Comparison of ENCODE assay signal across 8 cellular contexts in genomic region chr10:62038609-62039190, GRCh38.
DNase-seq lines count a peak whose midpoint lies in the region; ATAC-seq, FAIRE-seq and TF ChIP-seq lines count a peak whose summit lies in the region.

No MANE protein-coding gene starts in this region.

- no peaks in the 10 kb centered on the region for H4K20me1 ChIP-seq in HepG2 (ENCODE audit: insufficient read depth, low read length)

- FAIRE-seq in GM12891 (lab: Jason Lieb, UNC) (peak; percentile 86), HepG2 (lab: Jason Lieb, UNC) (peak; percentile 80)

- peak; percentile 74 for ATAC-seq in HG02885 (IDR thresholded peaks at IDR 0.05; ENCODE audit: poor library complexity, unreplicated experiment)
- ATAC-seq in HepG2: peak; percentile 74

- no peak overlapping the region for H2AFZ ChIP-seq in HepG2 (ENCODE audit: low read length)

- TF ChIP-seq CTCF in choroid plexus epithelial cell (conservative IDR thresholded peaks at IDR 0.05; ENCODE audit: low read depth, low read length): peak; percentile 95
- TF ChIP-seq CTCF in HepG2 (CRISPR knock-in tag; IDR thresholded peaks at IDR 0.05): peak; percentile 84

- in situ Hi-C loops in HepG2 (cut with HindIII; ENCODE audit: extremely low pct_ligation_motif_present, low pct_unique_long_range_greater_than_20kb): no loop called here

- peaks cover 79% of the 10 kb centered on the region for H3K4me1 ChIP-seq in HepG2 (ENCODE audit: insufficient read depth, low read length)

- H3K79me2 ChIP-seq in HepG2 (ENCODE audit: insufficient read depth, low read length): peaks cover 29% of the 10 kb centered on the region

- TF ChIP-seq RAD21 in HepG2 (CRISPR knock-in tag; IDR thresholded peaks at IDR 0.05): peak; percentile 75

- H3K9ac ChIP-seq in HepG2 (ENCODE audit: insufficient read depth, low read depth, low read length): peak overlapping the region; percentile 69

- TF ChIP-seq EP300 in HepG2 (IDR thresholded peaks at IDR 0.05; ENCODE audit: low read depth in 2 of 2, low read length in 2 of 2) (no peak; a peak in 1 of 4 replicates), HepG2 (CRISPR knock-in tag; IDR thresholded peaks at IDR 0.05; ENCODE audit: borderline replicate concordance) (no peak)

- TF ChIP-seq POLR2A in GM12891 (IDR thresholded peaks at IDR 0.05; ENCODE audit: low read depth, low read length) (no peak), HepG2 (IDR thresholded peaks at IDR 0.05; ENCODE audit: insufficient read depth in 1 of 2, low read depth in 2 of 2, low read length in 2 of 2) (no peak)

- H3K4me3 ChIP-seq in choroid plexus epithelial cell (ENCODE audit: low read depth, low read length) (peak overlapping the region; percentile 6), HepG2 (replicated peaks in 1 of 3; ENCODE audit: insufficient read depth in 1 of 3, low read depth in 2 of 3, low read length in 3 of 3) (peak overlapping the region in 2 of 3 experiments; percentile 38 to 42; a peak in 3 of 6 replicates)

- DNase-seq in GM12891 (ENCODE audit: insufficient read length, low spot score) (peak; percentile 20), NCI-H2196 (lab: John Stamatoyannopoulos, UW; ENCODE audit: unreplicated experiment) (peak; percentile 48), choroid plexus epithelial cell (ENCODE audit: low read depth) (peak; percentile 90), HepG2 (ENCODE audit: low spot score) (peak; percentile 78), foreskin melanocyte (no peak)
- peak; percentile 63 for DNase-seq in activated CD4-positive, CD25-positive, alpha-beta regulatory T cell treated with anti-CD3 and anti-CD28 coated beads, Interleukin-2, amount 50 U/mL, for 72 hours
- DNase-seq in stimulated activated CD4-positive, alpha-beta T cell treated with anti-CD3 and anti-CD28 coated beads, Interleukin-4, amount 100 ng/mL, for 24 hours: peak; percentile 80

- POLR2A ChIA-PET in HepG2 (lab: Yijun Ruan, JAX): interaction anchor here (0.6 to 5.4 kb wide), 12 partner anchors 8 to 230 kb away, joined by 3 to 69 read pairs (median 10); partner anchors contain the start of gene RTKN2

- peak overlapping the region; percentile 92 for H3K27ac ChIP-seq in HepG2 (ENCODE audit: extremely low read length, insufficient read depth, low read length)

- intact Hi-C loops in HepG2 (cut with micrococcal nuclease; ENCODE audit: unreplicated experiment): loop anchor here (1.0 to 10.0 kb wide), 6 partner anchors 57 to 284 kb away; partner anchors contain the start of gene RTKN2

- BruUV-seq in HepG2 (replicated peaks; lab: Mats Ljungman, UMichigan): no TSS peak

- no peaks in the 10 kb centered on the region for H3K9me3 ChIP-seq in HepG2 (ENCODE audit: low read length)

- peak overlapping the region; percentile 75 for H3K4me2 ChIP-seq in HepG2 (ENCODE audit: low read depth, low read length)

- H3K36me3 ChIP-seq in HepG2 (replicated peaks in 1 of 2; ENCODE audit: control insufficient read depth in 1 of 2, insufficient read depth in 2 of 2, low read length in 2 of 2): peaks cover 0 to 1% of the 10 kb centered on the region in 2 experiments; a peak in 2 of 5 replicates

- WGBS in HepG2 (ENCODE audit: low lambda C conversion rate): 4% methylated on average over 9 of the region's 9 CpGs

- CTCF ChIA-PET in HepG2 (lab: Yijun Ruan, JAX; ENCODE audit: low intra/inter-chr PET ratio, low total read pairs): interaction anchor here (3.5 kb wide), 1 partner anchor 206 kb away, joined by 25 read pairs; no protein-coding TSS in a partner anchor

- no peaks in the 10 kb centered on the region for H3K27me3 ChIP-seq in HepG2 (ENCODE audit: control insufficient read depth in 1 of 2, insufficient read depth in 2 of 2, low read length in 2 of 2)

TF ChIP-seq in GM12891, 5 proteins besides CTCF, POLR2A, EP300 and RAD21:
- no peak for TF ChIP-seq TAF1 (IDR thresholded peaks at IDR 0.05; ENCODE audit: low read depth, low read length)
- TF ChIP-seq SPI1 (IDR thresholded peaks at IDR 0.05; ENCODE audit: low read depth, low read length): no peak
- no peak for TF ChIP-seq POU2F2 (IDR thresholded peaks at IDR 0.05; ENCODE audit: low read depth, low read length)
- no peak for TF ChIP-seq POLR2AphosphoS5 (IDR thresholded peaks at IDR 0.05; ENCODE audit: low read depth, low read length)
- TF ChIP-seq PAX5 (IDR thresholded peaks at IDR 0.05; ENCODE audit: insufficient read depth, low read length, severe bottlenecking): no peak

TF ChIP-seq in HepG2, 621 proteins besides CTCF, POLR2A, EP300 and RAD21 (continues in another document):
- TF ChIP-seq SOX5 (CRISPR knock-in tag; IDR thresholded peaks at IDR 0.05; ENCODE audit: borderline replicate concordance) (peak; percentile 47), ZFP36L2 (CRISPR knock-in tag; IDR thresholded peaks at IDR 0.05) (no peak), ZNF3 (CRISPR knock-in tag; IDR thresholded peaks at IDR 0.05) (no peak), SMC3 (IDR thresholded peaks at IDR 0.05; ENCODE audit: low read length) (peak; percentile 86; the same call in 1 of the 2 replicates), STAG1 (CRISPR knock-in tag; IDR thresholded peaks at IDR 0.05) (peak; percentile 88), ZNF446 (CRISPR knock-in tag; IDR thresholded peaks at IDR 0.05) (no peak), LCORL (IDR thresholded peaks at IDR 0.05) (no peak), LCORL (CRISPR knock-in tag; IDR thresholded peaks at IDR 0.05) (peak; percentile 34; the same call in 1 of the 2 replicates), SALL1 (CRISPR knock-in tag; IDR thresholded peaks at IDR 0.05) (peak; percentile 23; the same call in 1 of the 2 replicates), ZFP37 (CRISPR knock-in tag; IDR thresholded peaks at IDR 0.05; ENCODE audit: borderline replicate concordance) (no peak), MTA1 (CRISPR knock-in tag; IDR thresholded peaks at IDR 0.05; ENCODE audit: borderline replicate concordance) (no peak), HNF1B (CRISPR knock-in tag; IDR thresholded peaks at IDR 0.05) (no peak), SP140L (CRISPR knock-in tag; IDR thresholded peaks at IDR 0.05; ENCODE audit: borderline replicate concordance) (0 out of 2 replicates have a peak, but pooled peaks have one; percentile 49), PCBP1 (IDR thresholded peaks at IDR 0.05; ENCODE audit: borderline replicate concordance, low read depth, low read length) (no peak), ATF7-NPFF (CRISPR knock-in tag; IDR thresholded peaks at IDR 0.05; ENCODE audit: low read depth) (no peak), MYNN (CRISPR knock-in tag; IDR thresholded peaks at IDR 0.05; ENCODE audit: low read depth) (no peak), SRF (IDR thresholded peaks at IDR 0.05; ENCODE audit: low read depth, low read length) (peak; percentile 66; the same call in 1 of the 2 replicates), SRSF1 (optimal IDR thresholded peaks at IDR 0.05; ENCODE audit: low read depth, low read length) (no peak), PHF21A (CRISPR knock-in tag; IDR thresholded peaks at IDR 0.05) (no peak), KDM5A (IDR thresholded peaks at IDR 0.05; ENCODE audit: borderline replicate concordance, low read length) (peak; percentile 68; the same call in 1 of the 2 replicates), PAWR (CRISPR knock-in tag; IDR thresholded peaks at IDR 0.05; ENCODE audit: borderline replicate concordance) (no peak), GATAD2A (CRISPR knock-in tag; IDR thresholded peaks at IDR 0.05) (peak; percentile 58; the same call in 1 of the 2 replicates), HMGXB4 (CRISPR knock-in tag; IDR thresholded peaks at IDR 0.05; ENCODE audit: borderline replicate concordance in 1 of 2, low read depth in 1 of 2) (0 out of 4 replicates have a peak, but pooled peaks of 1 of the 2 experiments have one; percentile 45), ZGPAT (CRISPR knock-in tag; IDR thresholded peaks at IDR 0.05) (peak; percentile 28; the same call in 1 of the 2 replicates), NFE2L2 (IDR thresholded peaks at IDR 0.05; ENCODE audit: low read length) (no peak)
